ENCODE assay signal across 24 cellular contexts in genomic region chr6:138094260-138094659, GRCh38.
"Had no signal": no experiment of that assay in that cellular context is flagged by ENCODE, and none has a peak within 500 bp of the region (broad histone marks: within the 10 kb centered on the region; RNA-seq: fewer than 3 reads in every experiment).

No MANE protein-coding gene starts in this region.

- H3K27ac Mint-ChIP-seq: dendritic cell treated with granulocyte-macrophage colony-stimulating factor and Interleukin-4, amounts not matched to agents 40 ng/mL and 50 ng/mL, for 4 days; effector memory CD8-positive, alpha-beta T cell; endodermal cell had no signal

- H3K27me3 Mint-ChIP-seq: effector memory CD8-positive, alpha-beta T cell had no signal

- H3K4me3 Mint-ChIP-seq: dendritic cell treated with granulocyte-macrophage colony-stimulating factor and Interleukin-4, amounts not matched to agents 40 ng/mL and 50 ng/mL, for 4 days; effector memory CD8-positive, alpha-beta T cell; endodermal cell had no signal

- H3K27ac ChIP-seq: colonic mucosa, coronary artery, dorsolateral prefrontal cortex, esophagus muscularis mucosa, foreskin keratinocyte, gastrocnemius medialis, gastroesophageal sphincter, heart left ventricle, heart right ventricle had no signal

- H3K9me3 ChIP-seq: colonic mucosa, esophagus muscularis mucosa, esophagus squamous epithelium, gastrocnemius medialis, gastroesophageal sphincter, heart right ventricle had no signal

- DNase-seq: colonic mucosa; cortex of kidney; dermis blood vessel endothelial cell; dorsolateral prefrontal cortex; effector CD4-positive, alpha-beta T cell; effector CD8-positive, alpha-beta T cell; effector memory CD4-positive, alpha-beta T cell; effector memory CD8-positive, alpha-beta T cell; endodermal cell; erythroblast; esophagus squamous epithelium; foreskin fibroblast; foreskin keratinocyte; foreskin melanocyte; gastrocnemius medialis; glutamatergic neuron; head of caudate nucleus; heart left ventricle; heart right ventricle had no signal

- H3K36me3 ChIP-seq: colonic mucosa, gastrocnemius medialis had no signal

- H3K27me3 ChIP-seq: colonic mucosa, esophagus muscularis mucosa, esophagus squamous epithelium, foreskin keratinocyte, gastroesophageal sphincter, heart left ventricle, heart right ventricle had no signal

- ATAC-seq: effector memory CD8-positive, alpha-beta T cell; esophagus mucosa; foreskin keratinocyte; gastrocnemius medialis; gastroesophageal sphincter; heart left ventricle; heart right ventricle had no signal

- H3K4me3 ChIP-seq: colonic mucosa, coronary artery, dorsolateral prefrontal cortex, esophagus muscularis mucosa, esophagus squamous epithelium, gastrocnemius medialis, gastroesophageal sphincter, heart left ventricle, heart right ventricle had no signal

- H3K4me1 ChIP-seq: colonic mucosa, gastrocnemius medialis, heart left ventricle, heart right ventricle had no signal
